ENCODE assay signal across 1 cellular context in the genomic region with DNA sequence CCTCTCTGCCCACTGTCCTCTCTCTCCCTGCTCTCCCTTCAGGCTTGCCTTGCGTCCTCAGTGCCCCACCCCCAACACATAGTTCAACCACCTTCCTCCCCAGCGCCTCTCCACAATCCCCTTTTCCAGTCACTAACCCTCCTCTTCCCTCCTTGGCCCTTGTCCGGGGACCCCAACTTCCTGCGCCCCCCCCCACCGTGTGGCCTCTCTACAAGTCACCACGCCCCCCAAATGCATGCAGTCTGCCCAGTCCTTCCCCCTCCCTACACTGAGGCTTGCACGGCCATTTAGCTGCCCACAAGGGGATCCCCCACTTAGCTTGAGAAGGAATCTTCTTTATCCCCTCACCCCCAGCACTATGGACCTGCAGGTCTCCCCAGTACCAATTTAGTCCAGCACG.
TF ChIP-seq lines count a peak whose summit lies in the region.

No MANE protein-coding gene starts in this region.

TF ChIP-seq in WTC11, 78 proteins besides CTCF, POLR2A, EP300 and RAD21 (continued from another document):
- TF ChIP-seq ZBTB43 (CRISPR knock-in tag; IDR thresholded peaks at IDR 0.05): no peak
- TF ChIP-seq EMX1 (CRISPR knock-in tag; IDR thresholded peaks at IDR 0.05): no peak
- TF ChIP-seq MYBL2 (CRISPR knock-in tag; IDR thresholded peaks at IDR 0.05): no peak
